Comparison of ENCODE assay signal across 8 cellular contexts in genomic region chr15:79922512-79923067, GRCh38. TPM values are rescaled to one million over a fixed set of nuclear protein-coding genes. Genes with fewer than 3 reads are reported as not detected.
DNase-seq lines count a peak whose midpoint lies in the region; ATAC-seq lines count a peak whose summit lies in the region.

No MANE protein-coding gene starts in this region.

- peak overlapping the region; percentile 2 for H3K27ac ChIP-seq in temporal lobe (ENCODE audit: low read depth, low read length)

- no peak for DNase-seq in activated CD4-positive, alpha-beta T cell treated with anti-CD3 and anti-CD28 coated beads for 36 hours
- no peak for DNase-seq in activated CD4-positive, alpha-beta T cell treated with anti-CD3 and anti-CD28 coated beads for 4 hours
- DNase-seq in activated CD8-positive, alpha-beta T cell treated with anti-CD3 and anti-CD28 coated beads, Interleukin-2, amount 10 ng/mL, durations not matched to agents 7 days and 5 days: no peak
- DNase-seq in immature natural killer cell: no peak

- CTCF ChIA-PET in activated CD4-positive, alpha-beta T cell treated with anti-CD3 and anti-CD28 coated beads for 36 hours (lab: Charles Lee): interaction anchor here (1.1 to 2.6 kb wide), 7 partner anchors 11 to 69 kb away, joined by 5 to 11 read pairs (median 7); partner anchors contain the start of genes BCL2A1 and MTHFS
- CTCF ChIA-PET in activated CD8-positive, alpha-beta T cell treated with anti-CD3 and anti-CD28 coated beads, Interleukin-2, amount 10 ng/mL, durations not matched to agents 7 days and 5 days (lab: Charles Lee): interaction anchor here (0.7 to 3.1 kb wide), 11 partner anchors 8 to 70 kb away, joined by 3 to 25 read pairs (median 6); partner anchors contain the start of genes BCL2A1 and MTHFS

- intact Hi-C loops in activated CD4-positive, alpha-beta T cell treated with anti-CD3 and anti-CD28 coated beads for 36 hours (cut with DNase I, micrococcal nuclease): loop anchor here (1.0 to 2.0 kb wide), 7 partner anchors 25 to 1050 kb away; partner anchors contain the start of genes BCL2A1 (in 2 of the 2), MTHFS (in 2 of the 2), ZFAND6 (in 2 of the 2) and FAH (in 1 of the 2)

- POLR2A ChIA-PET in activated CD4-positive, alpha-beta T cell treated with anti-CD3 and anti-CD28 coated beads for 36 hours (lab: Charles Lee): interaction anchor here (0.6 to 3.4 kb wide), 6 partner anchors 13 to 49 kb away, joined by 3 to 48 read pairs (median 8); partner anchors contain the start of genes BCL2A1 and MTHFS
- POLR2A ChIA-PET in activated CD8-positive, alpha-beta T cell treated with anti-CD3 and anti-CD28 coated beads, Interleukin-2, amount 10 ng/mL, durations not matched to agents 7 days and 5 days (lab: Charles Lee): interaction anchor here (0.6 to 3.9 kb wide), 26 partner anchors 8 to 231 kb away, joined by 3 to 114 read pairs (median 6); partner anchors contain the start of genes BCL2A1, MTHFS and ZFAND6

- H3K4me1 Mint-ChIP-seq in activated CD4-positive, alpha-beta T cell treated with anti-CD3 and anti-CD28 coated beads for 36 hours: peaks cover 23% of the 10 kb centered on the region
- peaks cover 29% of the 10 kb centered on the region for H3K4me1 Mint-ChIP-seq in activated CD8-positive, alpha-beta T cell treated with anti-CD3 and anti-CD28 coated beads, Interleukin-2, amount 10 ng/mL, durations not matched to agents 7 days and 5 days (ENCODE audit: low read depth)
- peaks cover 26 to 28% of the 10 kb centered on the region in 2 donors for H3K4me1 Mint-ChIP-seq in immature natural killer cell

- peak overlapping the region; percentile 89 for H3K4me3 Mint-ChIP-seq in activated CD4-positive, alpha-beta T cell treated with anti-CD3 and anti-CD28 coated beads for 36 hours
- peak overlapping the region; percentile 92 for H3K4me3 Mint-ChIP-seq in activated CD8-positive, alpha-beta T cell treated with anti-CD3 and anti-CD28 coated beads, Interleukin-2, amount 10 ng/mL, durations not matched to agents 7 days and 5 days
- peak overlapping the region; percentile 92 to 94 (median 93) for H3K4me3 Mint-ChIP-seq in immature natural killer cell

- peak overlapping the region; percentile 94 for H3K27ac Mint-ChIP-seq in activated CD4-positive, alpha-beta T cell treated with anti-CD3 and anti-CD28 coated beads for 36 hours
- peak overlapping the region; percentile 97 for H3K27ac Mint-ChIP-seq in activated CD8-positive, alpha-beta T cell treated with anti-CD3 and anti-CD28 coated beads, Interleukin-2, amount 10 ng/mL, durations not matched to agents 7 days and 5 days
- peak overlapping the region; percentile 89 to 97 (median 95) for H3K27ac Mint-ChIP-seq in immature natural killer cell

- H3K27me3 Mint-ChIP-seq in activated CD4-positive, alpha-beta T cell treated with anti-CD3 and anti-CD28 coated beads for 36 hours: no peaks in the 10 kb centered on the region
- H3K27me3 Mint-ChIP-seq in activated CD8-positive, alpha-beta T cell treated with anti-CD3 and anti-CD28 coated beads, Interleukin-2, amount 10 ng/mL, durations not matched to agents 7 days and 5 days (ENCODE audit: low read depth): no peaks in the 10 kb centered on the region
- H3K27me3 Mint-ChIP-seq in immature natural killer cell (ENCODE audit: low read depth in 3 of 3): peaks cover 6 to 9% (median 8%) of the 10 kb centered on the region in 3 donors

- no peak for ATAC-seq in activated CD4-positive, alpha-beta T cell treated with anti-CD3 and anti-CD28 coated beads for 36 hours
- ATAC-seq in activated CD8-positive, alpha-beta T cell treated with anti-CD3 and anti-CD28 coated beads, Interleukin-2, amount 10 ng/mL, durations not matched to agents 7 days and 5 days: no peak
- ATAC-seq in HG03378 (IDR thresholded peaks at IDR 0.05; ENCODE audit: unreplicated experiment) (no peak), HG02852 (IDR thresholded peaks at IDR 0.05; ENCODE audit: unreplicated experiment) (no peak), HG03354 (IDR thresholded peaks at IDR 0.05; ENCODE audit: poor library complexity, severe bottlenecking, unreplicated experiment) (no peak)

- peaks cover 24% of the 10 kb centered on the region for H3K9me3 Mint-ChIP-seq in activated CD4-positive, alpha-beta T cell treated with anti-CD3 and anti-CD28 coated beads for 36 hours (ENCODE audit: low read depth)
- peaks cover 30% of the 10 kb centered on the region for H3K9me3 Mint-ChIP-seq in activated CD8-positive, alpha-beta T cell treated with anti-CD3 and anti-CD28 coated beads, Interleukin-2, amount 10 ng/mL, durations not matched to agents 7 days and 5 days (ENCODE audit: insufficient read depth)
- peaks cover 10 to 50% (median 35%) of the 10 kb centered on the region in 6 donors for H3K9me3 Mint-ChIP-seq in immature natural killer cell

- H3K36me3 Mint-ChIP-seq in activated CD4-positive, alpha-beta T cell treated with anti-CD3 and anti-CD28 coated beads for 36 hours (ENCODE audit: low read depth): peaks cover 55% of the 10 kb centered on the region
- H3K36me3 Mint-ChIP-seq in activated CD8-positive, alpha-beta T cell treated with anti-CD3 and anti-CD28 coated beads, Interleukin-2, amount 10 ng/mL, durations not matched to agents 7 days and 5 days (ENCODE audit: low read depth): peaks cover 66% of the 10 kb centered on the region
- peaks cover 20 to 35% (median 24%) of the 10 kb centered on the region in 3 donors for H3K36me3 Mint-ChIP-seq in immature natural killer cell

RNA-seq across cellular contexts. Expression of gene MTHFS, which starts 25.8 kb away (rescaled TPM):
- total RNA-seq in activated CD4-positive, alpha-beta T cell treated with anti-CD3 and anti-CD28 coated beads for 36 hours: 10 to 100 TPM; 36.1 to 48.5 TPM
- total RNA-seq in activated CD8-positive, alpha-beta T cell treated with anti-CD3 and anti-CD28 coated beads, Interleukin-2, amount 10 ng/mL, durations not matched to agents 7 days and 5 days: 10 to 100 TPM; 37.0 to 41.3 TPM
- 10 to 100 TPM; 53.3 to 98.2 (median 70.1) TPM for polyA plus RNA-seq in immature natural killer cell
- 6.9 TPM for total RNA-seq in temporal lobe

RNA-seq across cellular contexts. Expression of gene BCL2A1, which starts 48.4 kb away (rescaled TPM):
- total RNA-seq in activated CD4-positive, alpha-beta T cell treated with anti-CD3 and anti-CD28 coated beads for 36 hours: 100 to 1,000 TPM in 1 of 2 experiments, 10 to 100 TPM in 1; 82.2 to 103 TPM
- 10 to 100 TPM; 23.1 to 26.3 TPM for total RNA-seq in activated CD8-positive, alpha-beta T cell treated with anti-CD3 and anti-CD28 coated beads, Interleukin-2, amount 10 ng/mL, durations not matched to agents 7 days and 5 days
- polyA plus RNA-seq in immature natural killer cell: 10 to 100 TPM; 11.2 to 16.1 (median 12.2) TPM
- 0.49 TPM for total RNA-seq in temporal lobe

Comparison
In these comparisons a context has a peak if more than half of its experiments do, and no peak if none do; other contexts are left out.
1. RNA of gene BCL2A1, which starts 48.4 kb away (total RNA-seq): 82.2 to 103 TPM in activated CD4-positive, alpha-beta T cell treated with anti-CD3 and anti-CD28 coated beads for 36 hours and 23.1 to 26.3 TPM in activated CD8-positive, alpha-beta T cell treated with anti-CD3 and anti-CD28 coated beads, Interleukin-2, amount 10 ng/mL, durations not matched to agents 7 days and 5 days; 0.49 TPM in temporal lobe (single experiment); every median in the first group is over 10 times any median in the second.
2. Peak in every context shown above with its lines, with median percentiles within 50 percentile points of each other: H3K27ac Mint-ChIP-seq and H3K4me3 Mint-ChIP-seq.